ENCODE assay signal across 29 cellular contexts in genomic region chr3:58370407-58370806, GRCh38.
"Had no signal": no experiment of that assay in that cellular context is flagged by ENCODE, and none has a peak within 500 bp of the region (broad histone marks: within the 10 kb centered on the region; RNA-seq: fewer than 3 reads in every experiment).

No MANE protein-coding gene starts in this region.

- H3K4me3 ChIP-seq: ascending aorta, breast epithelium, cardiac muscle cell, colonic mucosa, esophagus squamous epithelium had no signal

- H3K4me1 ChIP-seq: ascending aorta, breast epithelium, colonic mucosa, esophagus squamous epithelium had no signal

- H3K27me3 ChIP-seq: ascending aorta, breast epithelium, cardiac muscle cell, colonic mucosa, esophagus squamous epithelium had no signal

- DNase-seq: activated CD4-positive, alpha-beta memory T cell treated with anti-CD3 and anti-CD28 coated beads, Interleukin-2, amount 10 ng/mL, durations not matched to agents 7 days and 5 days; activated CD4-positive, alpha-beta T cell treated with anti-CD3 and anti-CD28 coated beads for 1 hour; activated CD4-positive, alpha-beta T cell treated with anti-CD3 and anti-CD28 coated beads for 4 hours; activated CD4-positive, alpha-beta T cell treated with anti-CD3 and anti-CD28 coated beads, Interleukin-2, amount 10 ng/mL, durations not matched to agents 7 days and 5 days; activated CD4-positive, alpha-beta T cell treated with anti-CD3 and anti-CD28 coated beads, Interleukin-2, amount 50 U/mL, for 4 hours; activated CD8-positive, alpha-beta memory T cell treated with anti-CD3 and anti-CD28 coated beads, Interleukin-2, amount 50 U/mL, for 48 hours; activated gamma-delta T cell; activated naive CD4-positive, alpha-beta T cell; activated naive CD4-positive, alpha-beta T cell treated with anti-CD3 and anti-CD28 coated beads, Interleukin-2, amount 10 ng/mL, durations not matched to agents 7 days and 5 days; activated naive CD8-positive, alpha-beta T cell treated with anti-CD3 and anti-CD28 coated beads, Interleukin-2, amount 10 ng/mL, durations not matched to agents 7 days and 5 days; activated T-cell treated with anti-CD3 and anti-CD28 coated beads for 4 hours; activated T-cell treated with anti-CD3 and anti-CD28 coated beads, Interleukin-2, amount 50 U/mL, for 24 hours; activated T-cell treated with anti-CD3 and anti-CD28 coated beads, Interleukin-2, amount 50 U/mL, for 72 hours; central memory CD4-positive, alpha-beta T cell; cerebellar nuclear complex; colonic mucosa; effector CD8-positive, alpha-beta T cell; esophagus squamous epithelium; T-helper 2 cell had no signal

- ATAC-seq: activated naive CD4-positive, alpha-beta T cell treated with anti-CD3 and anti-CD28 coated beads, Interleukin-2, amount 50 U/mL, for 72 hours; activated T-cell treated with anti-CD3 and anti-CD28 coated beads, Interleukin-2, amount 50 U/mL, for 72 hours; WTC11 had no signal

- H3K36me3 ChIP-seq: ascending aorta, breast epithelium, cardiac muscle cell, colonic mucosa had no signal

- H3K9me3 ChIP-seq: ascending aorta, breast epithelium, colonic mucosa, esophagus squamous epithelium had no signal

- FAIRE-seq: endometrium, endothelial cell of umbilical vein, frontal cortex had no signal

- H3K27ac ChIP-seq: ascending aorta, breast epithelium, cardiac muscle cell, colonic mucosa, epithelial cell of prostate, esophagus squamous epithelium, VCaP had no signal
